In the genomic region with DNA sequence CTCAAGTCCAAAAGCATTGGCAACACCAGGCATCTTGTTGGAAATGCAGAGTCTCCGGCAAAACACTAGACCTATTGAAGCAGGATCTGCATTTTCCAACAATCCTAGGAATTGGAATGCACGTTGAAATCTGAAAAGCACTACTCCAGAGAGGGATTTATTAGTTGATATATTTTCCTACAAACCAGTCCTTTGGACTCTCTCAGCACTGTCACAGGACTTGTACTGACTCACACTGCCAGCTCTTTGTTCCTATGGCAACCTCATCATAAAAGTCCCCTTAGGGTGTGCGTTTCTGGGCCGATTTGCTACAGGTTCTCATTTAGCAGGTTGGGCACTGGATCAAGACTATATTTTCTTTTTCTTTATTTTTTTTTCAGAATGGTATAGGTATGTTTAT, we compare ENCODE assay signal across 19 cellular contexts. TPM values are rescaled to one million over a fixed set of nuclear protein-coding genes. Genes with fewer than 3 reads are reported as not detected.
DNase-seq lines count a peak whose midpoint lies in the region; ATAC-seq and TF ChIP-seq lines count a peak whose summit lies in the region.
"Had no signal": no experiment of that assay in that cellular context is flagged by ENCODE, and none has a peak within 500 bp of the region (broad histone marks: within the 10 kb centered on the region; RNA-seq: fewer than 3 reads in every experiment).

No MANE protein-coding gene starts in this region.

- ATAC-seq in left colon, result peak; percentile 60
- no peak for ATAC-seq in GM19328 (IDR thresholded peaks at IDR 0.05; ENCODE audit: unreplicated experiment)
- no peak for ATAC-seq in GM18520 (IDR thresholded peaks at IDR 0.05; ENCODE audit: unreplicated experiment)
- no peak for ATAC-seq in GM18867 (IDR thresholded peaks at IDR 0.05; ENCODE audit: unreplicated experiment)
- ATAC-seq: activated CD4-positive, CD25-positive, alpha-beta regulatory T cell treated with anti-CD3 and anti-CD28 coated beads, Interleukin-2, amount 50 U/mL, for 24 hours; left cardiac atrium had no signal

- H3K4me3 ChIP-seq in BJ (ENCODE audit: low read depth, low read length), result no peak overlapping the region
- no peak overlapping the region for H3K4me3 ChIP-seq in HEK293 (ENCODE audit: low read depth, low read length)
- H3K4me3 ChIP-seq: upper lobe of left lung had no signal

- H3K4me1 Mint-ChIP-seq in activated T-helper 1 cell treated with anti-CD3 and anti-CD28 coated beads, Interleukin-12 subunit alpha, Interleukin-12 subunit beta, Interleukin-2, Interleukin-4 antibody, amounts not matched to agents 30 ng/mL and 10 ng/mL and 1 ng/mL, durations not matched to agents 14 hours and 24 hours and 36 hours (ENCODE audit: low read depth), result no peaks in the 10 kb centered on the region
- H3K4me1 Mint-ChIP-seq: activated naive CD8-positive, alpha-beta T cell treated with anti-CD3 and anti-CD28 coated beads, Interleukin-2, amount 10 ng/mL, durations not matched to agents 7 days and 5 days had no signal

- DNase-seq in BJ (ENCODE audit: low read depth), result peak; percentile 7
- DNase-seq in RPMI7951 (ENCODE audit: low read depth), result peak; percentile 16
- DNase-seq in left colon, result no peak
- no peak for DNase-seq in activated T-helper 1 cell treated with anti-CD3 and anti-CD28 coated beads, Interleukin-12 subunit alpha, Interleukin-12 subunit beta, Interleukin-2, Interleukin-4 antibody, amounts not matched to agents 30 ng/mL and 10 ng/mL and 1 ng/mL, durations not matched to agents 14 hours and 24 hours and 36 hours (ENCODE audit: low spot score)
- DNase-seq: activated naive CD8-positive, alpha-beta T cell treated with anti-CD3 and anti-CD28 coated beads, Interleukin-2, amount 10 ng/mL, durations not matched to agents 7 days and 5 days; erythroblast; GOT3; left cardiac atrium; stimulated activated CD4-positive, alpha-beta T cell treated with anti-CD3 and anti-CD28 coated beads, Interleukin-2, amount 100 ng/mL, for 24 hours; stimulated activated CD8-positive, alpha-beta memory T cell treated with anti-CD3 and anti-CD28 coated beads, Interleukin-4, amount 100 ng/mL, for 48 hours; T-helper 1 cell; upper lobe of left lung had no signal

- no peak overlapping the region for H3K27ac ChIP-seq in HEK293 (ENCODE audit: extremely low read depth, low read depth, low read length)
- H3K27ac ChIP-seq: C4-2B, KMS-11, upper lobe of left lung had no signal

- H3K4me1 ChIP-seq in HEK293 (ENCODE audit: control insufficient read depth, insufficient read depth, low read length), result peaks cover 10% of the 10 kb centered on the region; the same call in 1 of the 2 replicates
- H3K4me1 ChIP-seq: upper lobe of left lung had no signal

- H3K36me3 ChIP-seq in BJ (ENCODE audit: control insufficient read depth, insufficient read depth, low read length) (no peaks in the 10 kb centered on the region), HEK293 (ENCODE audit: control insufficient read depth in 2 of 2, insufficient read depth in 1 of 2, low read length in 2 of 2) (no peaks in the 10 kb centered on the region)
- H3K36me3 ChIP-seq: upper lobe of left lung had no signal

- no peaks in the 10 kb centered on the region for H3K9me3 ChIP-seq in HEK293 (ENCODE audit: control insufficient read depth, insufficient read depth, low read depth, low read length)
- H3K9me3 ChIP-seq: upper lobe of left lung had no signal

- TF ChIP-seq CTCF in BJ (IDR thresholded peaks at IDR 0.05; ENCODE audit: insufficient read depth, low read depth, low read length), result no peak
- no peak for TF ChIP-seq CTCF in HEK293 (tag by site-specific recombination; IDR thresholded peaks at IDR 0.05)

- H3K9me3 Mint-ChIP-seq in activated T-helper 1 cell treated with anti-CD3 and anti-CD28 coated beads, Interleukin-12 subunit alpha, Interleukin-12 subunit beta, Interleukin-2, Interleukin-4 antibody, amounts not matched to agents 30 ng/mL and 10 ng/mL and 1 ng/mL, durations not matched to agents 14 hours and 24 hours and 36 hours, result no peaks in the 10 kb centered on the region
- H3K9me3 Mint-ChIP-seq: activated naive CD8-positive, alpha-beta T cell treated with anti-CD3 and anti-CD28 coated beads, Interleukin-2, amount 10 ng/mL, durations not matched to agents 7 days and 5 days had no signal

- intact Hi-C loops in left colon (cut with DNase I, micrococcal nuclease), result no loop called here
- intact Hi-C loops in activated T-helper 1 cell treated with anti-CD3 and anti-CD28 coated beads, Interleukin-12 subunit alpha, Interleukin-12 subunit beta, Interleukin-2, Interleukin-4 antibody, amounts not matched to agents 30 ng/mL and 10 ng/mL and 1 ng/mL, durations not matched to agents 14 hours and 24 hours and 36 hours (cut with micrococcal nuclease), result no loop called here

- CTCF ChIA-PET in BJ (lab: Yijun Ruan, JAX), result interaction anchor here (2.3 kb wide), 1 partner anchor 11 kb away, joined by 6 read pairs; no protein-coding TSS in a partner anchor
- CTCF ChIA-PET in HEK293 (lab: Yijun Ruan, JAX), result interaction anchor here (0.7 to 1.8 kb wide), 2 partner anchors 12 to 95 kb away, joined by 3 to 6 read pairs; no protein-coding TSS in a partner anchor

- no peaks in the 10 kb centered on the region for H3K36me3 Mint-ChIP-seq in activated T-helper 1 cell treated with anti-CD3 and anti-CD28 coated beads, Interleukin-12 subunit alpha, Interleukin-12 subunit beta, Interleukin-2, Interleukin-4 antibody, amounts not matched to agents 30 ng/mL and 10 ng/mL and 1 ng/mL, durations not matched to agents 14 hours and 24 hours and 36 hours (ENCODE audit: low read depth)
- H3K36me3 Mint-ChIP-seq: activated naive CD8-positive, alpha-beta T cell treated with anti-CD3 and anti-CD28 coated beads, Interleukin-2, amount 10 ng/mL, durations not matched to agents 7 days and 5 days had no signal

- POLR2A ChIA-PET in BJ (lab: Charles Lee) (no interaction called here), HEK293 (lab: Yijun Ruan, JAX) (no interaction called here)

- H3K27ac Mint-ChIP-seq in activated T-helper 1 cell treated with anti-CD3 and anti-CD28 coated beads, Interleukin-12 subunit alpha, Interleukin-12 subunit beta, Interleukin-2, Interleukin-4 antibody, amounts not matched to agents 30 ng/mL and 10 ng/mL and 1 ng/mL, durations not matched to agents 14 hours and 24 hours and 36 hours, result no peak overlapping the region
- H3K27ac Mint-ChIP-seq: activated naive CD8-positive, alpha-beta T cell treated with anti-CD3 and anti-CD28 coated beads, Interleukin-2, amount 10 ng/mL, durations not matched to agents 7 days and 5 days had no signal

- H3K27me3 Mint-ChIP-seq in activated T-helper 1 cell treated with anti-CD3 and anti-CD28 coated beads, Interleukin-12 subunit alpha, Interleukin-12 subunit beta, Interleukin-2, Interleukin-4 antibody, amounts not matched to agents 30 ng/mL and 10 ng/mL and 1 ng/mL, durations not matched to agents 14 hours and 24 hours and 36 hours (ENCODE audit: insufficient read depth), result peaks cover 9% of the 10 kb centered on the region

- no peaks in the 10 kb centered on the region; the same call in 1 of the 2 replicates for H3K27me3 ChIP-seq in BJ (ENCODE audit: control insufficient read depth, insufficient read depth, low read length)
- H3K27me3 ChIP-seq: upper lobe of left lung had no signal

- H3K4me3 Mint-ChIP-seq in activated T-helper 1 cell treated with anti-CD3 and anti-CD28 coated beads, Interleukin-12 subunit alpha, Interleukin-12 subunit beta, Interleukin-2, Interleukin-4 antibody, amounts not matched to agents 30 ng/mL and 10 ng/mL and 1 ng/mL, durations not matched to agents 14 hours and 24 hours and 36 hours, result no peak overlapping the region
- H3K4me3 Mint-ChIP-seq: activated naive CD8-positive, alpha-beta T cell treated with anti-CD3 and anti-CD28 coated beads, Interleukin-2, amount 10 ng/mL, durations not matched to agents 7 days and 5 days had no signal

TF ChIP-seq in HEK293, 187 proteins besides CTCF, POLR2A, EP300 and RAD21:
- TF ChIP-seq ZBTB1 (tag by site-specific recombination; IDR thresholded peaks at IDR 0.05) (no peak), MYNN (tag by site-specific recombination; IDR thresholded peaks at IDR 0.05; ENCODE audit: borderline replicate concordance) (peak; percentile 98), ZNF394 (tag by site-specific recombination; IDR thresholded peaks at IDR 0.05; ENCODE audit: borderline replicate concordance) (no peak), ZNF354C (tag by site-specific recombination; IDR thresholded peaks at IDR 0.05; ENCODE audit: borderline replicate concordance, low read depth) (no peak), ZNF629 (tag by site-specific recombination; IDR thresholded peaks at IDR 0.05) (no peak), SCRT2 (tag by site-specific recombination; IDR thresholded peaks at IDR 0.05) (peak; percentile 22; the same call in 1 of the 2 replicates), PRDM1 (tag by site-specific recombination; IDR thresholded peaks at IDR 0.05) (no peak)
- TF ChIP-seq, protein P1, sequence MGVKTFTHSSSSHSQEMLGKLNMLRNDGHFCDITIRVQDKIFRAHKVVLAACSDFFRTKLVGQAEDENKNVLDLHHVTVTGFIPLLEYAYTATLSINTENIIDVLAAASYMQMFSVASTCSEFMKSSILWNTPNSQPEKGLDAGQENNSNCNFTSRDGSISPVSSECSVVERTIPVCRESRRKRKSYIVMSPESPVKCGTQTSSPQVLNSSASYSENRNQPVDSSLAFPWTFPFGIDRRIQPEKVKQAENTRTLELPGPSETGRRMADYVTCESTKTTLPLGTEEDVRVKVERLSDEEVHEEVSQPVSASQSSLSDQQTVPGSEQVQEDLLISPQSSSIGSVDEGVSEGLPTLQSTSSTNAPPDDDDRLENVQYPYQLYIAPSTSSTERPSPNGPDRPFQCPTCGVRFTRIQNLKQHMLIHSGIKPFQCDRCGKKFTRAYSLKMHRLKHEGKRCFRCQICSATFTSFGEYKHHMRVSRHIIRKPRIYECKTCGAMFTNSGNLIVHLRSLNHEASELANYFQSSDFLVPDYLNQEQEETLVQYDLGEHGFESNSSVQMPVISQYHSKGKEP (tag by site-specific recombination; IDR thresholded peaks at IDR 0.05), result no peak
TF ChIP-seq in HEK293: peak in this region for 2.

RNA-seq across cellular contexts. Expression of a gene that starts 48.0 kb away (rescaled TPM):
- not detected in 2 replicates for polyA plus RNA-seq in BJ (2011; rRNA removed)
- polyA minus RNA-seq in BJ (2011; rRNA and poly(A)+ RNA removed), result not detected in 2 replicates
- not detected in 2 replicates for total RNA-seq in RPMI7951 (2014; rRNA removed; shearing (Covaris generic))
- total RNA-seq in left colon, result not detected
- total RNA-seq in activated T-helper 1 cell treated with anti-CD3 and anti-CD28 coated beads, Interleukin-12 subunit alpha, Interleukin-12 subunit beta, Interleukin-2, Interleukin-4 antibody, amounts not matched to agents 30 ng/mL and 10 ng/mL and 1 ng/mL, durations not matched to agents 14 hours and 24 hours and 36 hours, result not detected in 2 replicates
- total RNA-seq: activated naive CD8-positive, alpha-beta T cell treated with anti-CD3 and anti-CD28 coated beads, Interleukin-2, amount 10 ng/mL, durations not matched to agents 7 days and 5 days; left cardiac atrium had no signal

Comparison
In these comparisons a context has a peak if more than half of its experiments do, and no peak if none do; other contexts are left out.
1. DNase-seq: peak in BJ (single experiment) and RPMI7951 (single experiment); none in left colon (0 of 2) and activated T-helper 1 cell treated with anti-CD3 and anti-CD28 coated beads, Interleukin-12 subunit alpha, Interleukin-12 subunit beta, Interleukin-2, Interleukin-4 antibody, amounts not matched to agents 30 ng/mL and 10 ng/mL and 1 ng/mL, durations not matched to agents 14 hours and 24 hours and 36 hours (single experiment).